1 cellular context compared by ENCODE assay signal in the genomic region with DNA sequence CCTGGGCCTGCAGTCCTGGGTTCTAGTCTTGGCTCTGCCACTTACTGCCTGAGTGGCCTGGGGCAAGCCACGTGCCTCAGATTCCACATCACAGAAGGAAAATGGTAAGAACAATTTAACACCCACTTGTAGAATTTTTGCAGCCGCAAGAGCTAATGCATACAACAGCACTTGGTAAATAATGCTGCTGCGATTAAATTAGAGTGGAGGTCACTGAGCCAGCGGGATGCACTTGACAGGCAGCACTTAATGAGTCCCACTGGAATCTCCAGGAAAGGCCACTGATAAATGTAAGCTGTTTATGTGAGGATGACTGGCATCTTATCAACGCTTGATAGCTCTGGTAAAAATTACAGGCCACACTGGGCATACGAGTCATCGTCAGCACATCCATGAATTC.
TF ChIP-seq lines count a peak whose summit lies in the region.

No MANE protein-coding gene starts in this region.

TF ChIP-seq in HEK293, 187 proteins besides CTCF, POLR2A, EP300 and RAD21 (continued from another document and continues in another):
- TF ChIP-seq ZNF423 (tag by site-specific recombination; IDR thresholded peaks at IDR 0.05) (0 out of 2 replicates have a peak, but pooled peaks have one; percentile 23), ZNF18 (tag by site-specific recombination; IDR thresholded peaks at IDR 0.05) (no peak), MEIS1 (CRISPR knock-in tag; IDR thresholded peaks at IDR 0.05; ENCODE audit: borderline replicate concordance) (no peak), ZBTB21 (tag by site-specific recombination; IDR thresholded peaks at IDR 0.05) (peak; percentile 10; the same call in 1 of the 2 replicates), ZNF777 (tag by site-specific recombination; IDR thresholded peaks at IDR 0.05; ENCODE audit: borderline replicate concordance) (no peak), YY2 (tag by site-specific recombination; IDR thresholded peaks at IDR 0.05) (no peak), KLF10 (tag by site-specific recombination; IDR thresholded peaks at IDR 0.05) (peak; percentile 39; the same call in 1 of the 2 replicates), ZNF184 (tag by site-specific recombination; IDR thresholded peaks at IDR 0.05) (no peak), ZNF121 (tag by site-specific recombination; IDR thresholded peaks at IDR 0.05) (0 out of 2 replicates have a peak, but pooled peaks have one; percentile 3), ZNF37A (tag by site-specific recombination; IDR thresholded peaks at IDR 0.05) (no peak), ZBTB44 (tag by site-specific recombination; IDR thresholded peaks at IDR 0.05) (peak; percentile 96), ZSCAN16 (tag by site-specific recombination; IDR thresholded peaks at IDR 0.05) (no peak), HIC1 (tag by site-specific recombination; IDR thresholded peaks at IDR 0.05) (no peak), ZNF610 (tag by site-specific recombination; IDR thresholded peaks at IDR 0.05; ENCODE audit: borderline replicate concordance) (no peak), ZNF623 (tag by site-specific recombination; IDR thresholded peaks at IDR 0.05) (no peak), ZNF354C (tag by site-specific recombination; IDR thresholded peaks at IDR 0.05; ENCODE audit: borderline replicate concordance, low read depth) (no peak), KLF16 (tag by site-specific recombination; IDR thresholded peaks at IDR 0.05) (no peak), MYNN (tag by site-specific recombination; IDR thresholded peaks at IDR 0.05; ENCODE audit: borderline replicate concordance) (no peak), ZNF433 (tag by site-specific recombination; IDR thresholded peaks at IDR 0.05; ENCODE audit: low read depth) (no peak), ZNF837 (tag by site-specific recombination; IDR thresholded peaks at IDR 0.05) (no peak), TCF7L2 (IDR thresholded peaks at IDR 0.05; ENCODE audit: borderline replicate concordance, low read depth, low read length) (peak; percentile 94), FEZF1 (tag by site-specific recombination; IDR thresholded peaks at IDR 0.05) (peak; percentile 96), ZNF335 (tag by site-specific recombination; conservative IDR thresholded peaks at IDR 0.05) (no peak), HOXC10 (CRISPR knock-in tag; IDR thresholded peaks at IDR 0.05) (no peak), ATF2 (tag by site-specific recombination; IDR thresholded peaks at IDR 0.05; ENCODE audit: low read depth) (peak; percentile 52), ZNF629 (tag by site-specific recombination; IDR thresholded peaks at IDR 0.05) (peak; percentile 59; the same call in 1 of the 2 replicates), ZNF19 (tag by site-specific recombination; IDR thresholded peaks at IDR 0.05; ENCODE audit: low read depth) (no peak), BCL6B (tag by site-specific recombination; IDR thresholded peaks at IDR 0.05) (no peak), ZNF529 (tag by site-specific recombination; IDR thresholded peaks at IDR 0.05; ENCODE audit: insufficient replicate concordance) (no peak), OSR2 (tag by site-specific recombination; IDR thresholded peaks at IDR 0.05) (peak; percentile 90)
- TF ChIP-seq, protein P1, sequence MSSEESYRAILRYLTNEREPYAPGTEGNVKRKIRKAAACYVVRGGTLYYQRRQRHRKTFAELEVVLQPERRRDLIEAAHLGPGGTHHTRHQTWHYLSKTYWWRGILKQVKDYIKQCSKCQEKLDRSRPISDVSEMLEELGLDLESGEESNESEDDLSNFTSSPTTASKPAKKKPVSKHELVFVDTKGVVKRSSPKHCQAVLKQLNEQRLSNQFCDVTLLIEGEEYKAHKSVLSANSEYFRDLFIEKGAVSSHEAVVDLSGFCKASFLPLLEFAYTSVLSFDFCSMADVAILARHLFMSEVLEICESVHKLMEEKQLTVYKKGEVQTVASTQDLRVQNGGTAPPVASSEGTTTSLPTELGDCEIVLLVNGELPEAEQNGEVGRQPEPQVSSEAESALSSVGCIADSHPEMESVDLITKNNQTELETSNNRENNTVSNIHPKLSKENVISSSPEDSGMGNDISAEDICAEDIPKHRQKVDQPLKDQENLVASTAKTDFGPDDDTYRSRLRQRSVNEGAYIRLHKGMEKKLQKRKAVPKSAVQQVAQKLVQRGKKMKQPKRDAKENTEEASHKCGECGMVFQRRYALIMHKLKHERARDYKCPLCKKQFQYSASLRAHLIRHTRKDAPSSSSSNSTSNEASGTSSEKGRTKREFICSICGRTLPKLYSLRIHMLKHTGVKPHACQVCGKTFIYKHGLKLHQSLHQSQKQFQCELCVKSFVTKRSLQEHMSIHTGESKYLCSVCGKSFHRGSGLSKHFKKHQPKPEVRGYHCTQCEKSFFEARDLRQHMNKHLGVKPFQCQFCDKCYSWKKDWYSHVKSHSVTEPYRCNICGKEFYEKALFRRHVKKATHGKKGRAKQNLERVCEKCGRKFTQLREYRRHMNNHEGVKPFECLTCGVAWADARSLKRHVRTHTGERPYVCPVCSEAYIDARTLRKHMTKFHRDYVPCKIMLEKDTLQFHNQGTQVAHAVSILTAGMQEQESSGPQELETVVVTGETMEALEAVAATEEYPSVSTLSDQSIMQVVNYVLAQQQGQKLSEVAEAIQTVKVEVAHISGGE (tag by site-specific recombination; conservative IDR thresholded peaks at IDR 0.05; ENCODE audit: low read depth) = no peak
- TF ChIP-seq, protein P2, sequence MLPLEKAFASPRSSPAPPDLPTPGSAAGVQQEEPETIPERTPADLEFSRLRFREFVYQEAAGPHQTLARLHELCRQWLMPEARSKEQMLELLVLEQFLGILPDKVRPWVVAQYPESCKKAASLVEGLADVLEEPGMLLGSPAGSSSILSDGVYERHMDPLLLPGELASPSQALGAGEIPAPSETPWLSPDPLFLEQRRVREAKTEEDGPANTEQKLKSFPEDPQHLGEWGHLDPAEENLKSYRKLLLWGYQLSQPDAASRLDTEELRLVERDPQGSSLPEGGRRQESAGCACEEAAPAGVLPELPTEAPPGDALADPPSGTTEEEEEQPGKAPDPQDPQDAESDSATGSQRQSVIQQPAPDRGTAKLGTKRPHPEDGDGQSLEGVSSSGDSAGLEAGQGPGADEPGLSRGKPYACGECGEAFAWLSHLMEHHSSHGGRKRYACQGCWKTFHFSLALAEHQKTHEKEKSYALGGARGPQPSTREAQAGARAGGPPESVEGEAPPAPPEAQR (tag by site-specific recombination; IDR thresholded peaks at IDR 0.05) = no peak
- TF ChIP-seq, protein P3, sequence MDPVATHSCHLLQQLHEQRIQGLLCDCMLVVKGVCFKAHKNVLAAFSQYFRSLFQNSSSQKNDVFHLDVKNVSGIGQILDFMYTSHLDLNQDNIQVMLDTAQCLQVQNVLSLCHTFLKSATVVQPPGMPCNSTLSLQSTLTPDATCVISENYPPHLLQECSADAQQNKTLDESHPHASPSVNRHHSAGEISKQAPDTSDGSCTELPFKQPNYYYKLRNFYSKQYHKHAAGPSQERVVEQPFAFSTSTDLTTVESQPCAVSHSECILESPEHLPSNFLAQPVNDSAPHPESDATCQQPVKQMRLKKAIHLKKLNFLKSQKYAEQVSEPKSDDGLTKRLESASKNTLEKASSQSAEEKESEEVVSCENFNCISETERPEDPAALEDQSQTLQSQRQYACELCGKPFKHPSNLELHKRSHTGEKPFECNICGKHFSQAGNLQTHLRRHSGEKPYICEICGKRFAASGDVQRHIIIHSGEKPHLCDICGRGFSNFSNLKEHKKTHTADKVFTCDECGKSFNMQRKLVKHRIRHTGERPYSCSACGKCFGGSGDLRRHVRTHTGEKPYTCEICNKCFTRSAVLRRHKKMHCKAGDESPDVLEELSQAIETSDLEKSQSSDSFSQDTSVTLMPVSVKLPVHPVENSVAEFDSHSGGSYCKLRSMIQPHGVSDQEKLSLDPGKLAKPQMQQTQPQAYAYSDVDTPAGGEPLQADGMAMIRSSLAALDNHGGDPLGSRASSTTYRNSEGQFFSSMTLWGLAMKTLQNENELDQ (tag by site-specific recombination; IDR thresholded peaks at IDR 0.05; ENCODE audit: low read depth) = no peak
- TF ChIP-seq, protein P4, sequence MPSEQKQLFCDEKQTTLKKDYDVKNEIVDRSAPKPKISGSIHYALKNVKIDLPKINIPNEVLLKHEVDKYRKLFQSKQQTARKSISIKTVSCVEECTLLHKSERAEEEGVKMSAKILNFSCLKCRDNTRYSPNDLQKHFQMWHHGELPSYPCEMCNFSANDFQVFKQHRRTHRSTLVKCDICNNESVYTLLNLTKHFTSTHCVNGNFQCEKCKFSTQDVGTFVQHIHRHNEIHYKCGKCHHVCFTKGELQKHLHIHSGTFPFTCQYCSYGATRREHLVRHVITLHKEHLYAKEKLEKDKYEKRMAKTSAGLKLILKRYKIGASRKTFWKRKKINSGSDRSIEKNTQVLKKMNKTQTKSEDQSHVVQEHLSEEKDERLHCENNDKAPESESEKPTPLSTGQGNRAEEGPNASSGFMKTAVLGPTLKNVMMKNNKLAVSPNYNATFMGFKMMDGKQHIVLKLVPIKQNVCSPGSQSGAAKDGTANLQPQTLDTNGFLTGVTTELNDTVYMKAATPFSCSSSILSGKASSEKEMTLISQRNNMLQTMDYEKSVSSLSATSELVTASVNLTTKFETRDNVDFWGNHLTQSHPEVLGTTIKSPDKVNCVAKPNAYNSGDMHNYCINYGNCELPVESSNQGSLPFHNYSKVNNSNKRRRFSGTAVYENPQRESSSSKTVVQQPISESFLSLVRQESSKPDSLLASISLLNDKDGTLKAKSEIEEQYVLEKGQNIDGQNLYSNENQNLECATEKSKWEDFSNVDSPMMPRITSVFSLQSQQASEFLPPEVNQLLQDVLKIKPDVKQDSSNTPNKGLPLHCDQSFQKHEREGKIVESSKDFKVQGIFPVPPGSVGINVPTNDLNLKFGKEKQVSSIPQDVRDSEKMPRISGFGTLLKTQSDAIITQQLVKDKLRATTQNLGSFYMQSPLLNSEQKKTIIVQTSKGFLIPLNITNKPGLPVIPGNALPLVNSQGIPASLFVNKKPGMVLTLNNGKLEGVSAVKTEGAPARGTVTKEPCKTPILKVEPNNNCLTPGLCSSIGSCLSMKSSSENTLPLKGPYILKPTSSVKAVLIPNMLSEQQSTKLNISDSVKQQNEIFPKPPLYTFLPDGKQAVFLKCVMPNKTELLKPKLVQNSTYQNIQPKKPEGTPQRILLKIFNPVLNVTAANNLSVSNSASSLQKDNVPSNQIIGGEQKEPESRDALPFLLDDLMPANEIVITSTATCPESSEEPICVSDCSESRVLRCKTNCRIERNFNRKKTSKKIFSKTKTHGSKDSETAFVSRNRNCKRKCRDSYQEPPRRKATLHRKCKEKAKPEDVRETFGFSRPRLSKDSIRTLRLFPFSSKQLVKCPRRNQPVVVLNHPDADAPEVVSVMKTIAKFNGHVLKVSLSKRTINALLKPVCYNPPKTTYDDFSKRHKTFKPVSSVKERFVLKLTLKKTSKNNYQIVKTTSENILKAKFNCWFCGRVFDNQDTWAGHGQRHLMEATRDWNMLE (tag by site-specific recombination; conservative IDR thresholded peaks at IDR 0.05; ENCODE audit: low read depth) = 0 out of 2 replicates have a peak, but pooled peaks have one; percentile 33
